1 cellular context compared by ENCODE assay signal in genomic region chr17:68047153-68047846, GRCh38.
TF ChIP-seq lines count a peak whose summit lies in the region.

No MANE protein-coding gene starts in this region.

TF ChIP-seq in WTC11, 78 proteins besides CTCF, POLR2A, EP300 and RAD21 (continued from another document):
- TF ChIP-seq PRRX2 (CRISPR knock-in tag; IDR thresholded peaks at IDR 0.05) (peak; percentile 46; the same call in 1 of the 2 replicates), JAZF1 (CRISPR knock-in tag; IDR thresholded peaks at IDR 0.05) (no peak), PREB (CRISPR knock-in tag; IDR thresholded peaks at IDR 0.05; ENCODE audit: borderline replicate concordance) (no peak), ZNF263 (CRISPR knock-in tag; IDR thresholded peaks at IDR 0.05; ENCODE audit: low read depth) (no peak), ZNF416 (CRISPR knock-in tag; IDR thresholded peaks at IDR 0.05) (peak; percentile 14; the same call in 1 of the 2 replicates), SMAD3 (CRISPR knock-in tag; IDR thresholded peaks at IDR 0.05; ENCODE audit: borderline replicate concordance) (no peak), E2F4 (CRISPR knock-in tag; IDR thresholded peaks at IDR 0.05; ENCODE audit: borderline replicate concordance, low read depth) (no peak), NFATC4 (CRISPR knock-in tag; IDR thresholded peaks at IDR 0.05) (peak; percentile 24; the same call in 1 of the 2 replicates), CREB1 (CRISPR knock-in tag; IDR thresholded peaks at IDR 0.05) (no peak), ZNF671 (CRISPR knock-in tag; IDR thresholded peaks at IDR 0.05) (peak; percentile 14; the same call in 1 of the 2 replicates), MYBL2 (CRISPR knock-in tag; IDR thresholded peaks at IDR 0.05) (no peak), ZNF219 (CRISPR knock-in tag; IDR thresholded peaks at IDR 0.05; ENCODE audit: borderline replicate concordance) (no peak)
- TF ChIP-seq, protein P1, sequence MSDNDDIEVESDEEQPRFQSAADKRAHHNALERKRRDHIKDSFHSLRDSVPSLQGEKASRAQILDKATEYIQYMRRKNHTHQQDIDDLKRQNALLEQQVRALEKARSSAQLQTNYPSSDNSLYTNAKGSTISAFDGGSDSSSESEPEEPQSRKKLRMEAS (CRISPR knock-in tag; IDR thresholded peaks at IDR 0.05) = no peak
